Comparison of ENCODE assay signal across 9 cellular contexts in the genomic region with DNA sequence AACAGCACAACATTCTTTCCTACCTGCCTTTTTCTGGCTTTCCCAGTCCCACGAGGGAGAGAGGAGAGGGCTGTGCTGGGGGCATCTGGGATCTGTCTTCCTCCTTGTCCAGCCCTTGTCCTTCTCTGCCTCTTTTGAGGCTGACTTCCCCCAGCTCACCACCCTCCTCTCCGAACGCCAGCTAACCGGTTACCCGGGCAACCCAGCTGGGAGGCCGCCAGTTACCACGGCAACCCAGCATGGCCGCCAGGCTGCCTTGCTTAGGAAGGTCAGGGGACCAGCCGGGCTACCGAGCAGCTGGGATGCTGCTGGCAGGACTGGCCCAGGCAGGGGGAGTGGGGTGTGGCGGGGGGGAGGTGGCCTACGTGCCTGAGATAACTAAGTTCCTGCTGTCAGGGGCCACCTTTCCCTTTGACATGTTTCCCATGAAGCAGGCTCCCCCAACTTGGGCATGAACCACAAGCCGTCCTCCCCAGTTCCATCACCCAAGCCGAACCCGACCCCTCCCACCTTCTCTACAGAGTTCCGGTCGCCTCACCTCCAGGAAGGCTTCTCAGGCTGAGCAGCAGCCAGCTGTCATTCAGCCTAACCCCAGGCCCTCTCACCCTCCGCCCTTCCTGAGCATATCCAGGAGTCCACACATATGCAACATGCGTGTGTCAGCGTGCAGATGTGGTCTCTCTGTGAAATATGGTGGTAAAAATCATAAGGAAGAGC. TPM values are rescaled to one million over a fixed set of nuclear protein-coding genes. Genes with fewer than 3 reads are reported as not detected.
DNase-seq lines count a peak whose midpoint lies in the region; ATAC-seq, FAIRE-seq and TF ChIP-seq lines count a peak whose summit lies in the region.
"Had no signal": no experiment of that assay in that cellular context is flagged by ENCODE, and none has a peak within 500 bp of the region (broad histone marks: within the 10 kb centered on the region; RNA-seq: fewer than 3 reads in every experiment).

No MANE protein-coding gene starts in this region.

- CTCF ChIA-PET in activated CD8-positive, alpha-beta memory T cell treated with anti-CD3 and anti-CD28 coated beads, Interleukin-2, amount 10 ng/mL, durations not matched to agents 7 days and 5 days (lab: Charles Lee), result interaction anchor here (0.6 to 2.8 kb wide), 2 partner anchors 12 to 20 kb away, joined by 3 to 17 read pairs; no protein-coding TSS in a partner anchor
- CTCF ChIA-PET in GM12878 (lab: Yijun Ruan, JAX), result interaction anchor here (0.9 to 1.6 kb wide), 6 partner anchors 8 to 490 kb away, joined by 3 to 4 read pairs (median 4); no protein-coding TSS in a partner anchor

- H3K9me3 ChIP-seq in GM12878 (replicated peaks; ENCODE audit: control insufficient read depth, insufficient read depth, low read length), result no peaks in the 10 kb centered on the region
- no peaks in the 10 kb centered on the region for H3K9me3 ChIP-seq in kidney (ENCODE audit: control insufficient read depth in 1 of 2, low read length in 2 of 2)
- no peaks in the 10 kb centered on the region for H3K9me3 ChIP-seq in T-helper 17 cell (ENCODE audit: control insufficient read depth, low read length, poor library complexity, severe bottlenecking)

- TF ChIP-seq EP300 in GM12878 (IDR thresholded peaks at IDR 0.05; ENCODE audit: borderline replicate concordance in 1 of 2, control insufficient read depth in 1 of 2, low read depth in 2 of 2, low read length in 2 of 2), result no peak

- H3K27me3 Mint-ChIP-seq in activated CD8-positive, alpha-beta memory T cell treated with anti-CD3 and anti-CD28 coated beads, Interleukin-2, amount 10 ng/mL, durations not matched to agents 7 days and 5 days, result peaks cover 6% of the 10 kb centered on the region
- peaks cover 26% of the 10 kb centered on the region for H3K27me3 Mint-ChIP-seq in T-helper 17 cell

- H3K4me3 Mint-ChIP-seq in activated CD8-positive, alpha-beta memory T cell treated with anti-CD3 and anti-CD28 coated beads, Interleukin-2, amount 10 ng/mL, durations not matched to agents 7 days and 5 days, result no peak overlapping the region
- H3K4me3 Mint-ChIP-seq in T-helper 17 cell, result no peak overlapping the region

- H2AFZ ChIP-seq in GM12878 (ENCODE audit: control insufficient read depth, low read depth, low read length), result no peak overlapping the region

- WGBS in GM12878 (ENCODE audit: insufficient coverage, insufficient replicate concordance, low lambda C conversion rate, missing lambda C conversion rate), result 30% methylated on average over 16 of the region's 20 CpGs

- peak; percentile 16 for ATAC-seq in activated CD8-positive, alpha-beta memory T cell treated with anti-CD3 and anti-CD28 coated beads, Interleukin-2, amount 10 ng/mL, durations not matched to agents 7 days and 5 days
- ATAC-seq in GM12878, result no peak; the same call in 2 of the 3 replicates
- no peak for ATAC-seq in T-helper 17 cell

- H3K4me2 ChIP-seq in GM12878 (ENCODE audit: control insufficient read depth, insufficient read depth), result no peak overlapping the region

- no peak for TF ChIP-seq CTCF in GM12878 (IDR thresholded peaks at IDR 0.05 in 2 of 3, conservative IDR thresholded peaks at IDR 0.05 in 1 of 3; ENCODE audit: control insufficient read depth in 2 of 3, extremely low read depth in 1 of 3, insufficient read depth in 1 of 3, low read depth in 3 of 3, low read length in 3 of 3)
- TF ChIP-seq CTCF in kidney (IDR thresholded peaks at IDR 0.05; ENCODE audit: borderline replicate concordance, extremely low read depth, insufficient read depth), result no peak

- H3K36me3 Mint-ChIP-seq in activated CD8-positive, alpha-beta memory T cell treated with anti-CD3 and anti-CD28 coated beads, Interleukin-2, amount 10 ng/mL, durations not matched to agents 7 days and 5 days, result no peaks in the 10 kb centered on the region
- H3K36me3 Mint-ChIP-seq in T-helper 17 cell (ENCODE audit: low read depth), result no peaks in the 10 kb centered on the region

- H3K9me3 Mint-ChIP-seq in activated CD8-positive, alpha-beta memory T cell treated with anti-CD3 and anti-CD28 coated beads, Interleukin-2, amount 10 ng/mL, durations not matched to agents 7 days and 5 days (ENCODE audit: low read depth), result no peaks in the 10 kb centered on the region

- H3K4me1 Mint-ChIP-seq in activated CD8-positive, alpha-beta memory T cell treated with anti-CD3 and anti-CD28 coated beads, Interleukin-2, amount 10 ng/mL, durations not matched to agents 7 days and 5 days, result no peaks in the 10 kb centered on the region
- H3K4me1 Mint-ChIP-seq in T-helper 17 cell, result no peaks in the 10 kb centered on the region

- FAIRE-seq in GM12878 (lab: Jason Lieb, UNC) (no peak), kidney (lab: Jason Lieb, UNC) (no peak)

- POLR2A ChIA-PET in GM12878 (lab: Charles Lee), result no interaction called here

- H3K9ac ChIP-seq in GM12878 (ENCODE audit: control insufficient read depth, insufficient read depth, low read length), result no peak overlapping the region
- H3K9ac ChIP-seq in kidney (ENCODE audit: low read length in 2 of 2), result peak overlapping the region in 1 of 2 donors; percentile 57

- H4K20me1 ChIP-seq in GM12878 (ENCODE audit: control insufficient read depth, insufficient read depth), result no peaks in the 10 kb centered on the region

- in situ Hi-C loops in GM12878 (cut with MboI), result no loop called here

- TF ChIP-seq RAD21 in GM12878 (IDR thresholded peaks at IDR 0.05; ENCODE audit: insufficient read depth, low read depth, low read length), result no peak

- intact Hi-C loops in GM12878 (cut with micrococcal nuclease; ENCODE audit: unreplicated experiment), result no loop called here
- intact Hi-C loops in kidney (cut with DNase I), result no loop called here

- H3K79me2 ChIP-seq in GM12878 (ENCODE audit: control insufficient read depth, insufficient read depth, low read length), result no peaks in the 10 kb centered on the region

- H3K4me1 ChIP-seq in GM12878 (ENCODE audit: control insufficient read depth, insufficient read depth, low read length) (no peaks in the 10 kb centered on the region), kidney (ENCODE audit: control insufficient read depth in 1 of 2, insufficient read depth in 1 of 2, low read depth in 1 of 2, low read length in 2 of 2) (peaks cover 22 to 31% of the 10 kb centered on the region in 2 donors)

- RAD21 ChIA-PET in GM12878 (lab: Charles Lee; ENCODE audit: unreplicated experiment), result interaction anchor here (0.7 to 1.2 kb wide), 3 partner anchors 92 to 1155 kb away, joined by 3 to 5 read pairs (median 3); a partner anchor contains a TSS

- H3K27ac ChIP-seq in GM12878 (ENCODE audit: control insufficient read depth, insufficient read depth), result no peak overlapping the region
- peak overlapping the region; percentile 84 to 89 for H3K27ac ChIP-seq in kidney (ENCODE audit: low read depth in 2 of 2, low read length in 2 of 2)
- H3K27ac ChIP-seq in substantia nigra (ENCODE audit: low read depth, low read length, poor library complexity, severe bottlenecking), result peak overlapping the region; percentile 62
- H3K27ac ChIP-seq: SK-N-MC had no signal

- H3K27ac Mint-ChIP-seq in activated CD8-positive, alpha-beta memory T cell treated with anti-CD3 and anti-CD28 coated beads, Interleukin-2, amount 10 ng/mL, durations not matched to agents 7 days and 5 days, result no peak overlapping the region
- H3K27ac Mint-ChIP-seq in T-helper 17 cell, result no peak overlapping the region

- H3K4me3 ChIP-seq in GM12878 (no peak overlapping the region), kidney (ENCODE audit: low read length in 2 of 2) (peak overlapping the region; percentile 7 to 15)
- H3K4me3 ChIP-seq: SK-N-MC had no signal

- no peak for TF ChIP-seq POLR2A in GM12878 (IDR thresholded peaks at IDR 0.05; ENCODE audit: low read depth, low read length)

- SMC1A ChIA-PET in GM12878 (lab: Charles Lee; ENCODE audit: uncharacterized antibody, unreplicated experiment), result interaction anchor here (0.6 to 1.4 kb wide), 3 partner anchors 12 to 67 kb away, joined by 3 read pairs; no protein-coding TSS in a partner anchor

- no peak for DNase-seq in activated CD8-positive, alpha-beta memory T cell treated with anti-CD3 and anti-CD28 coated beads, Interleukin-2, amount 10 ng/mL, durations not matched to agents 7 days and 5 days
- DNase-seq in activated CD8-positive, alpha-beta memory T cell treated with anti-CD3 and anti-CD28 coated beads, Interleukin-2, amount 50 U/mL, for 48 hours, result no peak
- DNase-seq in GM12878 (ENCODE audit: low read depth, low spot score) (no peak), kidney (peak; percentile 95), substantia nigra (lab: John Stamatoyannopoulos, UW) (peak; percentile 25 to 96 (median 86)), SW 1271 (lab: John Stamatoyannopoulos, UW) (no peak), T-helper 17 cell (no peak), NCI-H510A (lab: John Stamatoyannopoulos, UW) (no peak)

- no TSS peak for BruUV-seq in GM12878 (replicated peaks; lab: Mats Ljungman, UMichigan)

- H3K36me3 ChIP-seq in GM12878 (ENCODE audit: control insufficient read depth in 2 of 2, insufficient read depth in 2 of 2, low read length in 1 of 2), result no peaks in the 10 kb centered on the region
- H3K36me3 ChIP-seq in kidney (ENCODE audit: control insufficient read depth in 1 of 2, insufficient read depth in 2 of 2, low read length in 2 of 2), result no peaks in the 10 kb centered on the region

- H3K27me3 ChIP-seq in GM12878 (replicated peaks in 1 of 2; ENCODE audit: control insufficient read depth in 2 of 2, insufficient read depth in 2 of 2, low read length in 1 of 2), result peaks cover 0 to 2% of the 10 kb centered on the region in 2 experiments; a peak in 3 of 4 replicates

RNA-seq across cellular contexts. Expression of a gene that starts 8.7 kb away (rescaled TPM):
- total RNA-seq in activated CD8-positive, alpha-beta memory T cell treated with anti-CD3 and anti-CD28 coated beads, Interleukin-2, amount 10 ng/mL, durations not matched to agents 7 days and 5 days, result under 1 TPM; 0.02 to 0.29 TPM
- 1.4 and 1.6 TPM in 2 replicates for total RNA-seq in GM12878 (2013; cell fraction: nucleolus; rRNA removed)
- total RNA-seq in GM12878 (2014; rRNA removed) (0.05 and 0.11 TPM in 2 replicates), GM12878 (2014; rRNA removed; fragmentation: Illumina TruSeq; extraction: Trizol) (0.05 and 0.27 TPM in 2 replicates), GM12878 (2021) (0.21 and 0.69 TPM in 2 replicates), kidney (65.1 TPM), T-helper 17 cell (under 1 TPM; 0.47 to 0.50 TPM)
- 0.04 TPM for polyA plus RNA-seq in GM12878 (2011; ENCODE audit: low read depth)
- polyA plus RNA-seq in GM12878 (2011; rRNA removed) (0.33 and 0.81 TPM in 2 replicates), GM12878 (2014; fragmentation: Illumina TruSeq; extraction: Trizol) (0.04 and 0.06 TPM in 2 replicates), GM12878 (2014; fragmentation: Nextera tagmentation; extraction: Ambion mirVana) (not detected), GM12878 (2014; rRNA removed) (0.04 and 0.14 TPM in 2 replicates), GM12878 (2016; fragmentation: Nextera tagmentation; extraction: Ambion mirVana) (not detected), kidney (ENCODE audit: insufficient read depth, low read depth, low replicate concordance) (17.5 TPM)
- polyA plus RNA-seq in GM12878 (2011; cell fraction: cytosol; rRNA removed), result 0.47 and 1.3 TPM in 2 replicates
- polyA plus RNA-seq in GM12878 (2011; cell fraction: nucleus; rRNA removed), result 3.2 and 4.6 TPM in 2 replicates
- polyA plus RNA-seq in GM12878 (2012), result 0.04 and 0.36 TPM in 2 replicates
- polyA minus RNA-seq in GM12878 (2011; rRNA and poly(A)+ RNA removed), result 0.51 and 1.3 TPM in 2 replicates
- polyA minus RNA-seq in GM12878 (2011; cell fraction: cytosol; rRNA and poly(A)+ RNA removed), result 0.67 and 2.7 TPM in 2 replicates
- polyA minus RNA-seq in GM12878 (2011; cell fraction: nucleus; rRNA and poly(A)+ RNA removed), result 1.2 and 4.6 TPM in 2 replicates

Comparison
In these comparisons a context has a peak if more than half of its experiments do, and no peak if none do; other contexts are left out.
1. DNase-seq: peak in kidney (single experiment) and substantia nigra (49 of 49); none in activated CD8-positive, alpha-beta memory T cell treated with anti-CD3 and anti-CD28 coated beads, Interleukin-2, amount 10 ng/mL, durations not matched to agents 7 days and 5 days (single experiment), activated CD8-positive, alpha-beta memory T cell treated with anti-CD3 and anti-CD28 coated beads, Interleukin-2, amount 50 U/mL, for 48 hours (single experiment), GM12878 (single experiment), SW 1271 (0 of 2), T-helper 17 cell (0 of 3) and NCI-H510A (single experiment).
2. RNA of a gene that starts 8.7 kb away (total RNA-seq): 65.1 TPM in kidney (single experiment); 0.47 to 0.50 TPM in T-helper 17 cell, 0.02 to 0.29 TPM in activated CD8-positive, alpha-beta memory T cell treated with anti-CD3 and anti-CD28 coated beads, Interleukin-2, amount 10 ng/mL, durations not matched to agents 7 days and 5 days and 0.05 to 1.6 TPM in GM12878; every median in the first group is over 10 times any median in the second.